8 cellular contexts compared by ENCODE assay signal in the genomic region with DNA sequence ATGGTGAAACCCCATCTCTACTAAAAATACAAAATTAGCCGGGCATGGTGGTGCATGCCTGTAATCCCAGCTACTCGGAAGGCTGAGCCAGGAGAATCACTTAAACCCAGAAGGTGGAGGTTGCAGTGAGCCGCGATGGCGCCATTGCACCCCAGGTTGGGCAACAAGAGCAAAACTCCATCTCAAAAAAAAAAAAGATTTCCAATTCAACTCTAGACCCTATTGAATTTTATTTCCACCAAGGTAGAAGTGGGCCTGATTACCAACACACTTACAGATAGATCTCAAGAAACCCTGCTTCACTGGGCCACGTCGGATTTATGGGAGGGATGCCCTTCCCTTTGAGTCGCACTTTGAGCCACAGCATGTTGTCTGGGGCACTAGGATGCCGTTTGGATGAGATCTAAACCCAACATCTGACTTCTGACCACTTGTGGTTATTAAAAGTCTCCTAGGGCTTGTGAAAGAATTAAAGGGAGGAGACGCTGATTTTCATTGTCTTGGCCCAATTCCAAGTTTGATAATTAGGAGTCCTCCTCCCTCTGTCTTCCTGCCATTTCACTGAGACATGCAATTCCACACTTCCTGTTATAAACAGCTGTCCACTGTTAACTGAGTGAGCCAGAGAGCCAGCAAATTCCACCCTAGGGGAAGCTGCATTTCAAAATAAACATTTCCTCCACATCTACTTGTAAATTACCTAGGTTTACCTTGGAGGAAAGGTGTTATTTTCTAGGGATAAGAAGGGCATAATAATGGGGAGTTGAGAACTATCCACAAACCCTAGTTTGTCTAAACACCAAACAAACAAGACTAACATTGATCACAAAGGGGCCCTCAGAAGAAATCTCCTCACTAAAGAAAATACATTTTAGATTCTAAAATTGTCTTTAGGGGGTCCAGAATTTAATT. TPM values are rescaled to one million over a fixed set of nuclear protein-coding genes. Genes with fewer than 3 reads are reported as not detected.
DNase-seq lines count a peak whose midpoint lies in the region; ATAC-seq, FAIRE-seq and TF ChIP-seq lines count a peak whose summit lies in the region.
"Had no signal": no experiment of that assay in that cellular context is flagged by ENCODE, and none has a peak within 500 bp of the region (broad histone marks: within the 10 kb centered on the region; RNA-seq: fewer than 3 reads in every experiment).

No MANE protein-coding gene starts in this region.

- peaks cover 9% of the 10 kb centered on the region for H3K4me1 Mint-ChIP-seq in activated CD4-positive, alpha-beta T cell treated with anti-CD3 and anti-CD28 coated beads, Interleukin-2, amount 10 ng/mL, durations not matched to agents 7 days and 5 days
- peaks cover 6 to 8% (median 8%) of the 10 kb centered on the region in 7 donors for H3K4me1 Mint-ChIP-seq in naive thymus-derived CD4-positive, alpha-beta T cell

- H3K9me3 ChIP-seq in naive thymus-derived CD4-positive, alpha-beta T cell (ENCODE audit: control insufficient read depth in 2 of 3, low read length in 3 of 3): no peaks in the 10 kb centered on the region

- H3K4me3 ChIP-seq in fibroblast of the aortic adventitia (ENCODE audit: low read depth, low read length) (no peak overlapping the region), skeletal muscle cell (ENCODE audit: low read depth, low read length) (no peak overlapping the region)
- no peak overlapping the region for H3K4me3 ChIP-seq in naive thymus-derived CD4-positive, alpha-beta T cell (ENCODE audit: low read length)

- DNase-seq in HTR-8/SVneo (ENCODE audit: insufficient read length, low spot score) (peak; percentile 76), RCC 7860 (ENCODE audit: low spot score) (peak; percentile 91), fibroblast of the aortic adventitia (ENCODE audit: low read depth) (peak; percentile 93), skeletal muscle cell (ENCODE audit: low read depth) (peak; percentile 89)
- no peak for DNase-seq in activated CD4-positive, alpha-beta T cell treated with anti-CD3 and anti-CD28 coated beads, Interleukin-2, amount 10 ng/mL, durations not matched to agents 7 days and 5 days
- DNase-seq in naive thymus-derived CD4-positive, alpha-beta T cell: no peak

- no peaks in the 10 kb centered on the region for H3K27me3 ChIP-seq in naive thymus-derived CD4-positive, alpha-beta T cell (ENCODE audit: control insufficient read depth in 2 of 2, insufficient read depth in 2 of 2, low read length in 2 of 2)

- H3K27me3 Mint-ChIP-seq in activated CD4-positive, alpha-beta T cell treated with anti-CD3 and anti-CD28 coated beads, Interleukin-2, amount 10 ng/mL, durations not matched to agents 7 days and 5 days: peaks cover 18% of the 10 kb centered on the region
- H3K27me3 Mint-ChIP-seq in naive thymus-derived CD4-positive, alpha-beta T cell: peaks cover 0 to 32% (median 0%) of the 10 kb centered on the region in 5 donors

- intact Hi-C loops in naive thymus-derived CD4-positive, alpha-beta T cell (cut with micrococcal nuclease): no loop called here

- H3K36me3 Mint-ChIP-seq in activated CD4-positive, alpha-beta T cell treated with anti-CD3 and anti-CD28 coated beads, Interleukin-2, amount 10 ng/mL, durations not matched to agents 7 days and 5 days (ENCODE audit: low read depth): no peaks in the 10 kb centered on the region
- H3K36me3 Mint-ChIP-seq in naive thymus-derived CD4-positive, alpha-beta T cell: no peaks in the 10 kb centered on the region

- POLR2A ChIA-PET in activated CD4-positive, alpha-beta T cell treated with anti-CD3 and anti-CD28 coated beads, Interleukin-2, amount 10 ng/mL, durations not matched to agents 7 days and 5 days (lab: Charles Lee): no interaction called here
- POLR2A ChIA-PET in naive thymus-derived CD4-positive, alpha-beta T cell (lab: Charles Lee): interaction anchor here (0.7 kb wide), 1 partner anchor 164 kb away, joined by 3 read pairs; no protein-coding TSS in a partner anchor

- no peak overlapping the region for H3K27ac ChIP-seq in naive thymus-derived CD4-positive, alpha-beta T cell (ENCODE audit: low read depth, low read length)

- no peak overlapping the region for H3K27ac Mint-ChIP-seq in activated CD4-positive, alpha-beta T cell treated with anti-CD3 and anti-CD28 coated beads, Interleukin-2, amount 10 ng/mL, durations not matched to agents 7 days and 5 days
- H3K27ac Mint-ChIP-seq in naive thymus-derived CD4-positive, alpha-beta T cell: no peak overlapping the region
- H3K27ac Mint-ChIP-seq: T-helper 1 cell treated with Interleukin-12 subunit alpha and Interleukin-12 subunit beta and Interleukin-4 antibody, amounts not matched to agents 30 μg/mL and 1 μg/mL, for 36 hours had no signal

- ATAC-seq in naive thymus-derived CD4-positive, alpha-beta T cell: no peak
- ATAC-seq in GM18868 (IDR thresholded peaks at IDR 0.05; ENCODE audit: unreplicated experiment): no peak

- no peaks in the 10 kb centered on the region for H3K9me3 Mint-ChIP-seq in activated CD4-positive, alpha-beta T cell treated with anti-CD3 and anti-CD28 coated beads, Interleukin-2, amount 10 ng/mL, durations not matched to agents 7 days and 5 days
- no peaks in the 10 kb centered on the region for H3K9me3 Mint-ChIP-seq in naive thymus-derived CD4-positive, alpha-beta T cell
- H3K9me3 Mint-ChIP-seq: T-helper 1 cell treated with Interleukin-12 subunit alpha and Interleukin-12 subunit beta and Interleukin-4 antibody, amounts not matched to agents 30 μg/mL and 1 μg/mL, for 36 hours had no signal

- H3K36me3 ChIP-seq in naive thymus-derived CD4-positive, alpha-beta T cell (ENCODE audit: control insufficient read depth in 2 of 3, insufficient read depth in 3 of 3, low read length in 3 of 3): no peaks in the 10 kb centered on the region

- peaks cover 0 to 5% of the 10 kb centered on the region in 2 donors for H3K4me1 ChIP-seq in naive thymus-derived CD4-positive, alpha-beta T cell (ENCODE audit: control insufficient read depth in 2 of 2, insufficient read depth in 2 of 2, low read length in 2 of 2)

- H3K4me3 Mint-ChIP-seq in activated CD4-positive, alpha-beta T cell treated with anti-CD3 and anti-CD28 coated beads, Interleukin-2, amount 10 ng/mL, durations not matched to agents 7 days and 5 days: no peak overlapping the region
- H3K4me3 Mint-ChIP-seq in naive thymus-derived CD4-positive, alpha-beta T cell: no peak overlapping the region
- H3K4me3 Mint-ChIP-seq: T-helper 1 cell treated with Interleukin-12 subunit alpha and Interleukin-12 subunit beta and Interleukin-4 antibody, amounts not matched to agents 30 μg/mL and 1 μg/mL, for 36 hours had no signal

- CTCF ChIA-PET in activated CD4-positive, alpha-beta T cell treated with anti-CD3 and anti-CD28 coated beads, Interleukin-2, amount 10 ng/mL, durations not matched to agents 7 days and 5 days (lab: Charles Lee): interaction anchor here (1.2 kb wide), 1 partner anchor 26 kb away, joined by 4 read pairs; no protein-coding TSS in a partner anchor
- CTCF ChIA-PET in naive thymus-derived CD4-positive, alpha-beta T cell (lab: Charles Lee): interaction anchor here (0.7 kb wide), 1 partner anchor 242 kb away, joined by 3 read pairs; no protein-coding TSS in a partner anchor

- peak; percentile 20 for FAIRE-seq in HTR-8/SVneo (lab: Jason Lieb, UNC)
- peak; percentile 84 for FAIRE-seq in RCC 7860 (lab: Jason Lieb, UNC)

- no peak for TF ChIP-seq CTCF in fibroblast of the aortic adventitia (IDR thresholded peaks at IDR 0.05; ENCODE audit: insufficient read depth, low read length)

RNA-seq across cellular contexts. Expression of gene RERE, which starts 5.2 kb away (rescaled TPM):
- total RNA-seq in fibroblast of the aortic adventitia (ENCODE audit: low replicate concordance): 27.0 and 50.3 TPM in 2 replicates
- total RNA-seq in activated CD4-positive, alpha-beta T cell treated with anti-CD3 and anti-CD28 coated beads, Interleukin-2, amount 10 ng/mL, durations not matched to agents 7 days and 5 days: 10 to 100 TPM; 68.5 to 68.7 TPM
- 100 to 1,000 TPM in 4 of 5 experiments, 10 to 100 TPM in 1; 75.6 to 114 (median 107) TPM for total RNA-seq in naive thymus-derived CD4-positive, alpha-beta T cell
- 1 to 10 TPM; 7.3 to 9.1 TPM for polyA plus RNA-seq in naive thymus-derived CD4-positive, alpha-beta T cell

RNA-seq across cellular contexts. Expression of gene ENO1, which starts 55.8 kb away (rescaled TPM):
- total RNA-seq in fibroblast of the aortic adventitia (ENCODE audit: low replicate concordance): 594 and 1,443 TPM in 2 replicates
- 1,000 to 10,000 TPM; 1,608 to 1,874 TPM for total RNA-seq in activated CD4-positive, alpha-beta T cell treated with anti-CD3 and anti-CD28 coated beads, Interleukin-2, amount 10 ng/mL, durations not matched to agents 7 days and 5 days
- 1,000 to 10,000 TPM in 1 of 5 experiments, 100 to 1,000 TPM in 4; 198 to 3,569 (median 264) TPM for total RNA-seq in naive thymus-derived CD4-positive, alpha-beta T cell
- 1,000 to 10,000 TPM in 1 of 2 donors, 100 to 1,000 TPM in 1; 944 to 1,140 TPM for polyA plus RNA-seq in naive thymus-derived CD4-positive, alpha-beta T cell

Comparison
In these comparisons a context has a peak if more than half of its experiments do, and no peak if none do; other contexts are left out.
1. DNase-seq: peak in HTR-8/SVneo (single experiment), RCC 7860 (single experiment), fibroblast of the aortic adventitia (single experiment) and skeletal muscle cell (single experiment); none in activated CD4-positive, alpha-beta T cell treated with anti-CD3 and anti-CD28 coated beads, Interleukin-2, amount 10 ng/mL, durations not matched to agents 7 days and 5 days (single experiment) and naive thymus-derived CD4-positive, alpha-beta T cell (0 of 9).